14 cellular contexts compared by ENCODE assay signal in genomic region chr1:1417396-1417795, GRCh38. TPM values are rescaled to one million over a fixed set of nuclear protein-coding genes. Genes with fewer than 3 reads are reported as not detected.
A peak's percentile ranks its signal among the peaks of the same experiment; 100 is the strongest.
DNase-seq lines count a peak whose midpoint lies in the region; ATAC-seq and TF ChIP-seq lines count a peak whose summit lies in the region.
"Not testable (repeated sequence)": the region's sequence is repeated elsewhere in the genome, so short reads cannot be mapped to it uniquely, and the experiment has no call there.
"Had no signal": no experiment of that assay in that cellular context is flagged by ENCODE, and none has a peak within 500 bp of the region (broad histone marks: within the 10 kb centered on the region; RNA-seq: fewer than 3 reads in every experiment).

No MANE protein-coding gene starts in this region.

- TF ChIP-seq CTCF in GM06990 (IDR thresholded peaks at IDR 0.05; ENCODE audit: insufficient read depth, low read length, poor library complexity, severe bottlenecking); nephron (IDR thresholded peaks at IDR 0.05; ENCODE audit: unreplicated experiment in 3 of 3): not testable (repeated sequence)
- peak; percentile 12; the same call in 1 of the 2 replicates for TF ChIP-seq CTCF in MM.1S (IDR thresholded peaks at IDR 0.05; ENCODE audit: low read length)

- not testable (repeated sequence) for H3K9me2 ChIP-seq in MM.1S (replicated peaks; ENCODE audit: insufficient read depth, low read length)

- H3K4me1 ChIP-seq in MM.1S (ENCODE audit: low read length); endocrine pancreas (ENCODE audit: control insufficient read depth, insufficient read depth, low read length); right cardiac atrium (ENCODE audit: control insufficient read depth, insufficient read depth, low read length): not testable (repeated sequence)

- not testable (repeated sequence) for H3K36me3 ChIP-seq in GM06990 (ENCODE audit: control insufficient read depth, insufficient read depth, low read length); MM.1S (replicated peaks; ENCODE audit: insufficient read depth, low read length); endocrine pancreas (ENCODE audit: control insufficient read depth, insufficient read depth, low read length)

- not testable (repeated sequence) for H4K20me1 ChIP-seq in MM.1S (ENCODE audit: insufficient read depth, low read length)

- not testable (repeated sequence) for DNase-seq in GM06990 (ENCODE audit: extremely low read depth, insufficient read length)
- peak; percentile 64 for DNase-seq in MM.1S
- peak; percentile 72 for DNase-seq in NCI-H82 (lab: John Stamatoyannopoulos, UW)
- DNase-seq in right cardiac atrium: peak in 2 of 3 donors; percentile 6 to 12

- ATAC-seq in activated T-helper 17 cell treated with anti-CD3 and anti-CD28 coated beads, Interleukin-2, amount 50 U/mL, for 72 hours (replicated peaks); right cardiac atrium; stimulated activated memory B cell treated with anti-CD40 and anti-IgM and Interleukin-4, amounts not matched to agents 10 μg/mL and 1 μg/mL and 100 μg/mL, for 72 hours: not testable (repeated sequence)

- not testable (repeated sequence) for H3K36me3 Mint-ChIP-seq in activated T-helper 17 cell treated with anti-CD3 and anti-CD28 coated beads, Interleukin-2, amount 50 U/mL, for 72 hours (ENCODE audit: low read depth); nephron (ENCODE audit: low read depth); stimulated activated memory B cell treated with anti-CD40 and anti-IgM and Interleukin-4, amounts not matched to agents 10 μg/mL and 1 μg/mL and 100 μg/mL, for 72 hours

- H3K4me3 ChIP-seq in GM06990 (replicated peaks; ENCODE audit: low read depth, low read length): peak overlapping the region; percentile 18
- peak overlapping the region; percentile 30 for H3K4me3 ChIP-seq in MM.1S (ENCODE audit: low read length)
- peak overlapping the region; percentile 31 for H3K4me3 ChIP-seq in endocrine pancreas (ENCODE audit: control insufficient read depth, insufficient read depth, low read length)
- not testable (repeated sequence) for H3K4me3 ChIP-seq in right cardiac atrium (ENCODE audit: low read length)

- not testable (repeated sequence) for H3K79me2 ChIP-seq in MM.1S (ENCODE audit: low read length)

- H3K4me3 Mint-ChIP-seq in activated T-helper 17 cell treated with anti-CD3 and anti-CD28 coated beads, Interleukin-2, amount 50 U/mL, for 72 hours: peak overlapping the region; percentile 24
- peak overlapping the region in 1 of 3 experiments; percentile 33 for H3K4me3 Mint-ChIP-seq in nephron
- H3K4me3 Mint-ChIP-seq in stimulated activated memory B cell treated with anti-CD40 and anti-IgM and Interleukin-4, amounts not matched to agents 10 μg/mL and 1 μg/mL and 100 μg/mL, for 72 hours: not testable (repeated sequence)

- 77% methylated on average over 5 of the region's 5 CpGs for WGBS in right cardiac atrium

- not testable (repeated sequence) for H3K9ac ChIP-seq in MM.1S (ENCODE audit: low read length)
- H3K9ac ChIP-seq in endocrine pancreas (ENCODE audit: control insufficient read depth, insufficient read depth, low read length): peak overlapping the region; percentile 1

- intact Hi-C loops in right cardiac atrium (cut with DNase I): not testable (repeated sequence)

- H3K9me3 Mint-ChIP-seq in activated T-helper 17 cell treated with anti-CD3 and anti-CD28 coated beads, Interleukin-2, amount 50 U/mL, for 72 hours; nephron; stimulated activated memory B cell treated with anti-CD40 and anti-IgM and Interleukin-4, amounts not matched to agents 10 μg/mL and 1 μg/mL and 100 μg/mL, for 72 hours: not testable (repeated sequence)

- H3K27ac ChIP-seq in MM.1S (ENCODE audit: low read length): peak overlapping the region; percentile 0; the same call in 1 of the 2 replicates
- not testable (repeated sequence) for H3K27ac ChIP-seq in right cardiac atrium (ENCODE audit: low read length)

- H3F3A ChIP-seq in MM.1S (ENCODE audit: insufficient read depth, low read length): not testable (repeated sequence)

- H3K4me1 Mint-ChIP-seq in activated T-helper 17 cell treated with anti-CD3 and anti-CD28 coated beads, Interleukin-2, amount 50 U/mL, for 72 hours: not testable (repeated sequence)
- H3K4me1 Mint-ChIP-seq in nephron: peaks cover 19% of the 10 kb centered on the region
- peaks cover 20% of the 10 kb centered on the region for H3K4me1 Mint-ChIP-seq in stimulated activated memory B cell treated with anti-CD40 and anti-IgM and Interleukin-4, amounts not matched to agents 10 μg/mL and 1 μg/mL and 100 μg/mL, for 72 hours

- peak overlapping the region; percentile 60 for H2AFZ ChIP-seq in MM.1S (ENCODE audit: low read length)

- not testable (repeated sequence) for H3K27me3 Mint-ChIP-seq in activated T-helper 17 cell treated with anti-CD3 and anti-CD28 coated beads, Interleukin-2, amount 50 U/mL, for 72 hours; nephron (ENCODE audit: low read depth)
- peaks cover 19% of the 10 kb centered on the region for H3K27me3 Mint-ChIP-seq in stimulated activated memory B cell treated with anti-CD40 and anti-IgM and Interleukin-4, amounts not matched to agents 10 μg/mL and 1 μg/mL and 100 μg/mL, for 72 hours

- H3K27me3 ChIP-seq in GM06990 (replicated peaks; ENCODE audit: control insufficient read depth, insufficient read depth, low read length); MM.1S (replicated peaks; ENCODE audit: insufficient read depth, low read length); endocrine pancreas (ENCODE audit: control insufficient read depth, insufficient read depth, low read length); right cardiac atrium (ENCODE audit: control insufficient read depth, insufficient read depth): not testable (repeated sequence)

- peak overlapping the region; percentile 23 for H3K27ac Mint-ChIP-seq in activated T-helper 17 cell treated with anti-CD3 and anti-CD28 coated beads, Interleukin-2, amount 50 U/mL, for 72 hours
- peak overlapping the region; percentile 76 to 81 (median 80) for H3K27ac Mint-ChIP-seq in nephron
- peak overlapping the region; percentile 70 for H3K27ac Mint-ChIP-seq in stimulated activated memory B cell treated with anti-CD40 and anti-IgM and Interleukin-4, amounts not matched to agents 10 μg/mL and 1 μg/mL and 100 μg/mL, for 72 hours

- H3K4me2 ChIP-seq in MM.1S (ENCODE audit: low read depth, low read length): peak overlapping the region; percentile 39; the same call in 1 of the 2 replicates

- H3K9me3 ChIP-seq in MM.1S (replicated peaks; ENCODE audit: insufficient read depth, low read length); endocrine pancreas (ENCODE audit: control insufficient read depth, low read length); right cardiac atrium (ENCODE audit: control insufficient read depth, low read length): not testable (repeated sequence)

RNA-seq across cellular contexts. Expression of gene ANKRD65, which starts 3.7 kb away (rescaled TPM):
- total RNA-seq in activated T-helper 17 cell treated with anti-CD3 and anti-CD28 coated beads, Interleukin-2, amount 50 U/mL, for 72 hours: not detected
- 1 to 10 TPM; 1.6 to 3.6 (median 2.9) TPM for total RNA-seq in right cardiac atrium
- 4.5 TPM for polyA plus RNA-seq in right cardiac atrium
- total RNA-seq: Calu3; CD8-positive, alpha-beta memory T cell; H4; LHCN-M2; RPMI7951 had no signal
- polyA plus RNA-seq: CD14-positive monocyte; CD8-positive, alpha-beta memory T cell had no signal

RNA-seq across cellular contexts. Expression of gene MRPL20, which starts 10.3 kb away (rescaled TPM):
- total RNA-seq in activated T-helper 17 cell treated with anti-CD3 and anti-CD28 coated beads, Interleukin-2, amount 50 U/mL, for 72 hours: 100 to 1,000 TPM in 1 of 2 donors, 10 to 100 TPM in 1; 57.7 to 147 TPM
- 100 to 1,000 TPM; 121 to 144 (median 132) TPM for total RNA-seq in right cardiac atrium
- polyA plus RNA-seq in right cardiac atrium: 190 TPM

RNA-seq across cellular contexts. Expression of gene VWA1, which starts 18.1 kb away (rescaled TPM):
- total RNA-seq in activated T-helper 17 cell treated with anti-CD3 and anti-CD28 coated beads, Interleukin-2, amount 50 U/mL, for 72 hours: 1 to 10 TPM in 1 of 2 donors, under 1 TPM in 1; 0.84 to 6.2 TPM
- 10 to 100 TPM; 25.0 to 38.6 (median 25.6) TPM for total RNA-seq in right cardiac atrium
- polyA plus RNA-seq in right cardiac atrium: 17.3 TPM
- polyA plus RNA-seq: CD14-positive monocyte; CD8-positive, alpha-beta memory T cell had no signal

RNA-seq across cellular contexts. Expression of gene CCNL2, which starts 18.3 kb away (rescaled TPM):
- 100 to 1,000 TPM; 103 to 107 TPM for total RNA-seq in activated T-helper 17 cell treated with anti-CD3 and anti-CD28 coated beads, Interleukin-2, amount 50 U/mL, for 72 hours
- 10 to 100 TPM; 61.2 to 83.1 (median 67.2) TPM for total RNA-seq in right cardiac atrium
- 81.7 TPM for polyA plus RNA-seq in right cardiac atrium

RNA-seq across cellular contexts. Expression of gene ATAD3C, which starts 32.1 kb away (rescaled TPM):
- 1 to 10 TPM; 1.4 to 2.1 TPM for total RNA-seq in activated T-helper 17 cell treated with anti-CD3 and anti-CD28 coated beads, Interleukin-2, amount 50 U/mL, for 72 hours
- 1 to 10 TPM; 1.3 to 3.4 (median 2.2) TPM for total RNA-seq in right cardiac atrium
- 0.52 TPM for polyA plus RNA-seq in right cardiac atrium
- total RNA-seq: H4, LHCN-M2, RPMI7951 had no signal
- polyA plus RNA-seq: CD14-positive monocyte had no signal

Comparison
In these comparisons a context has a peak if more than half of its experiments do, and no peak if none do; other contexts are left out.
1. H3K27ac Mint-ChIP-seq: peak in every context shown above with its lines; median percentile 80 in nephron; 70 in stimulated activated memory B cell treated with anti-CD40 and anti-IgM and Interleukin-4, amounts not matched to agents 10 μg/mL and 1 μg/mL and 100 μg/mL, for 72 hours; 23 in activated T-helper 17 cell treated with anti-CD3 and anti-CD28 coated beads, Interleukin-2, amount 50 U/mL, for 72 hours.